ENCODE assay signal across 9 cellular contexts in the genomic region with DNA sequence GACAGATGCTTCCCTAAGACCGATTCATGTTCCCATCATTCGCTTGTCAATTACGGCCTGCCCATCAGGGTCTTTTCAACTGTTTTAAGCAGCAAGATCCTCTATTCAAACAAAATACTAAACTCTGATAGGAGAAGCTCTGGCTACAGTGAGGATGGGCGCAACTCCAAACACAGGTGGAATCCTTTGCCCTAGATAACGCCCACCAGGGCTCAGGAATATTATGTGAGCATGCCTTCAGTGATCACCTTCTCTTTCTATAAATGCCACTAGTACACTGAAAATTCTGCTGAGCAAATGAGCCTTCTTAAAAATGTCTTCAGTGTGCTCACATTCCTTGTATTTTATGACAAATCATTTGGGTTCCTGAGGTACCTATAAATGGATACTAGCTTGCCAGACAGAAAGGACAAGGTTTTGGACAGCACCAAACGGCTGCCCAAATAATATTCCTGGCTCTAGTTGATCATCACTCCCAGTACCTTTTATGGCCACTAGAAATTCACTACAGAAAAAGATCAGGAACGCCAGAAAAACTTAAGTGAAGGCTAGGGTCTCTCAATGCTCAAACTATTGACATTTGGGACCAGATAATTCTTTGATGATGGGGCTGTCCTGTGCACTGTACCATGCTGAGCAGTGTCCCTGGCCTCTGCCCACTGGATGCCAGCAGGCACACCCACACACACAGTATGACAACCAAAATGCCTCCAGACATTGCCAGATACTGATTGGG. TPM values are rescaled to one million over a fixed set of nuclear protein-coding genes. Genes with fewer than 3 reads are reported as not detected.
DNase-seq lines count a peak whose midpoint lies in the region; ATAC-seq and TF ChIP-seq lines count a peak whose summit lies in the region.
"Had no signal": no experiment of that assay in that cellular context is flagged by ENCODE, and none has a peak within 500 bp of the region (broad histone marks: within the 10 kb centered on the region; RNA-seq: fewer than 3 reads in every experiment).

No MANE protein-coding gene starts in this region.

- no peak overlapping the region for H4K5ac ChIP-seq in IMR-90 (ENCODE audit: low read depth, low read length)

- H3K18ac ChIP-seq in IMR-90 (ENCODE audit: low read depth, low read length), result no peak overlapping the region

- H3K36me3 Mint-ChIP-seq in natural killer cell, result no peaks in the 10 kb centered on the region

- H2AK5ac ChIP-seq in IMR-90 (ENCODE audit: low read depth, low read length), result 0 out of 2 replicates have a peak overlapping the region, but pooled peaks have one; percentile 65

- H3K27ac Mint-ChIP-seq in natural killer cell, result peak overlapping the region; percentile 90 to 92

- H4K8ac ChIP-seq in IMR-90 (ENCODE audit: low read depth in 2 of 2, low read length in 2 of 2), result peak overlapping the region; percentile 10 to 43; a peak in 2 of 4 replicates

- H3K27ac ChIP-seq in IMR-90 (ENCODE audit: insufficient read depth, low read length) (peak overlapping the region; percentile 21; the same call in 1 of the 2 replicates), mammary epithelial cell (ENCODE audit: insufficient read depth, low read depth, low read length) (peak overlapping the region; percentile 76)

- H3K79me2 ChIP-seq in mammary epithelial cell (ENCODE audit: insufficient read depth, low read length), result peaks cover 95% of the 10 kb centered on the region

- peaks cover 57 to 68% of the 10 kb centered on the region in 2 donors for H3K4me1 Mint-ChIP-seq in natural killer cell

- H3K4me3 ChIP-seq in BJ (ENCODE audit: low read depth, low read length) (no peak overlapping the region), IMR-90 (ENCODE audit: insufficient read depth, low read depth, low read length) (no peak overlapping the region), mammary epithelial cell (replicated peaks in 1 of 3; ENCODE audit: insufficient read depth in 1 of 3, low read depth in 2 of 3, low read length in 3 of 3) (no peak overlapping the region)

- no TSS peak for BruUV-seq in IMR-90 (replicated peaks; lab: Mats Ljungman, UMichigan)
- no TSS peak for BruUV-seq in mammary epithelial cell (replicated peaks; lab: Mats Ljungman, UMichigan)

- 89% methylated on average over 3 of the region's 7 CpGs; no CpG with 5 or more reads in 1 of the 2 experiments for WGBS in IMR-90 (ENCODE audit: extremely low coverage in 2 of 2, insufficient read length in 1 of 2), 2 experiments
- WGBS in mammary epithelial cell (ENCODE audit: low coverage, missing lambda C conversion rate), result 78% methylated on average over 7 of the region's 7 CpGs

- peak overlapping the region; percentile 87 for H3K4ac ChIP-seq in IMR-90 (ENCODE audit: low read depth, low read length)

- in situ Hi-C loops in IMR-90 (cut with MboI; ENCODE audit: low sequenced_read_pairs), result loop anchor here (10.0 kb wide), 1 partner anchor 174 kb away; no protein-coding TSS in a partner anchor
- in situ Hi-C loops in mammary epithelial cell (cut with MboI; ENCODE audit: low sequenced_read_pairs in 2 of 2), result loop anchor here in 1 of 2 donors (25.0 kb wide), 1 partner anchor 607 kb away; no protein-coding TSS in a partner anchor

- TF ChIP-seq CTCF in BJ (IDR thresholded peaks at IDR 0.05; ENCODE audit: insufficient read depth, low read depth, low read length) (0 out of 2 replicates have a peak, but pooled peaks have one; percentile 15), IMR-90 (conservative IDR thresholded peaks at IDR 0.05; ENCODE audit: low read depth, low read length) (0 out of 2 replicates have a peak, but pooled peaks have one; percentile 16), mammary epithelial cell (conservative IDR thresholded peaks at IDR 0.05 in 1 of 2, IDR thresholded peaks at IDR 0.05 in 1 of 2; ENCODE audit: extremely low read depth in 1 of 2, insufficient read depth in 1 of 2, low read depth in 1 of 2, low read length in 2 of 2) (no peak), natural killer cell (IDR thresholded peaks at IDR 0.05) (no peak), GM10266 (IDR thresholded peaks at IDR 0.05; ENCODE audit: control insufficient read depth, insufficient read depth, low read depth, missing control alignments) (no peak)

- peak overlapping the region; percentile 58; the same call in 1 of the 2 replicates for H3K14ac ChIP-seq in IMR-90 (replicated peaks; ENCODE audit: low read depth, low read length)

- no peak overlapping the region for H2BK5ac ChIP-seq in IMR-90 (ENCODE audit: low read depth, low read length, poor library complexity, severe bottlenecking)

- POLR2A ChIA-PET in BJ (lab: Charles Lee) (interaction anchor here (0.6 to 0.7 kb wide), 2 partner anchors 12 to 155 kb away, joined by 3 read pairs; no protein-coding TSS in a partner anchor), IMR-90 (lab: Charles Lee; ENCODE audit: unreplicated experiment) (no interaction called here)

- peak overlapping the region; percentile 40; the same call in 1 of the 3 replicates for H2BK15ac ChIP-seq in IMR-90 (ENCODE audit: low read depth, low read length)

- CTCF ChIA-PET in BJ (lab: Yijun Ruan, JAX), result interaction anchor here (0.6 to 4.8 kb wide), 12 partner anchors 13 to 511 kb away, joined by 3 to 24 read pairs (median 3); no protein-coding TSS in a partner anchor
- CTCF ChIA-PET in IMR-90 (lab: Yijun Ruan, JAX), result interaction anchor here (0.6 to 2.1 kb wide), 5 partner anchors 294 to 576 kb away, joined by 3 to 14 read pairs (median 3); no protein-coding TSS in a partner anchor
- CTCF ChIA-PET in mammary epithelial cell (lab: Charles Lee; ENCODE audit: low non-redundant PET), result interaction anchor here (0.6 kb wide), 1 partner anchor 545 kb away, joined by 3 read pairs; no protein-coding TSS in a partner anchor

- H3K79me1 ChIP-seq in IMR-90 (ENCODE audit: low read depth in 1 of 2, low read length in 2 of 2), result peaks cover 4 to 35% of the 10 kb centered on the region in 2 experiments; a peak in 3 of 4 replicates

- dilution Hi-C loops in IMR-90 (cut with HindIII; ENCODE audit: low sequenced_read_pairs, unreplicated experiment) (no loop called here), mammary epithelial cell (cut with HindIII; ENCODE audit: low sequenced_read_pairs) (loop anchor here (10.0 to 25.0 kb wide), 2 partner anchors 182 to 324 kb away; no protein-coding TSS in a partner anchor)

- H3K27me3 Mint-ChIP-seq in natural killer cell (ENCODE audit: low read depth in 2 of 2), result no peaks in the 10 kb centered on the region

- H3K56ac ChIP-seq in IMR-90 (ENCODE audit: extremely low read depth, insufficient read depth, low read length), result peak overlapping the region; percentile 30; the same call in 1 of the 2 replicates

- 0 out of 2 replicates have a peak overlapping the region, but pooled peaks have one; percentile 8 for H2BK20ac ChIP-seq in IMR-90 (ENCODE audit: low read depth, low read length)

- H3K4me2 ChIP-seq in IMR-90 (ENCODE audit: low read depth, low read length) (no peak overlapping the region), mammary epithelial cell (ENCODE audit: insufficient read depth, low read depth, low read length) (no peak overlapping the region)

- no peaks in the 10 kb centered on the region for H3K9me3 Mint-ChIP-seq in natural killer cell

- H3K27me3 ChIP-seq in BJ (ENCODE audit: control insufficient read depth, insufficient read depth, low read length) (no peaks in the 10 kb centered on the region), IMR-90 (ENCODE audit: control insufficient read depth, insufficient read depth, low read length) (no peaks in the 10 kb centered on the region), mammary epithelial cell (ENCODE audit: insufficient read depth, low read length) (no peaks in the 10 kb centered on the region)

- H3K4me3 Mint-ChIP-seq in natural killer cell, result peak overlapping the region; percentile 71

- H3K4me1 ChIP-seq in IMR-90 (ENCODE audit: control insufficient read depth, insufficient read depth, low read length) (peaks cover 20% of the 10 kb centered on the region), mammary epithelial cell (ENCODE audit: insufficient read depth, low read length) (peaks cover 41% of the 10 kb centered on the region)

- intact Hi-C loops in IMR-90 (cut with micrococcal nuclease), result no loop called here
- intact Hi-C loops in mammary epithelial cell (cut with micrococcal nuclease), result no loop called here
- intact Hi-C loops in natural killer cell (cut with micrococcal nuclease), result loop anchor here (5.0 kb wide), 1 partner anchor 262 kb away; no protein-coding TSS in a partner anchor

- H3K9me3 ChIP-seq in IMR-90 (ENCODE audit: control insufficient read depth, insufficient read depth, low read length), result no peaks in the 10 kb centered on the region
- no peaks in the 10 kb centered on the region for H3K9me3 ChIP-seq in mammary epithelial cell (replicated peaks; ENCODE audit: insufficient read depth, low read length)

- H4K91ac ChIP-seq in IMR-90 (ENCODE audit: insufficient read depth, low read depth, low read length), result 0 out of 2 replicates have a peak overlapping the region, but pooled peaks have one; percentile 33

- peak overlapping the region; percentile 49 for H3K9ac ChIP-seq in IMR-90 (ENCODE audit: low read depth, low read length)
- H3K9ac ChIP-seq in mammary epithelial cell (ENCODE audit: insufficient read depth, low read length), result no peak overlapping the region

- peaks cover 15% of the 10 kb centered on the region for H3K9me1 ChIP-seq in IMR-90 (ENCODE audit: insufficient read depth, low read length)

- H3K36me3 ChIP-seq in BJ (ENCODE audit: control insufficient read depth, insufficient read depth, low read length), result peaks cover 24% of the 10 kb centered on the region
- peaks cover 45% of the 10 kb centered on the region for H3K36me3 ChIP-seq in IMR-90 (ENCODE audit: control insufficient read depth, insufficient read depth, low read length)
- H3K36me3 ChIP-seq in mammary epithelial cell (ENCODE audit: insufficient read depth, low read length), result peaks cover 46% of the 10 kb centered on the region

- TF ChIP-seq RAD21 in IMR-90 (IDR thresholded peaks at IDR 0.05; ENCODE audit: low read length), result no peak

- H2AK9ac ChIP-seq in IMR-90 (replicated peaks; ENCODE audit: low read depth, low read length, poor library complexity), result peak overlapping the region; percentile 0

- H2BK120ac ChIP-seq in IMR-90 (ENCODE audit: low read depth, low read length), result peak overlapping the region; percentile 71; the same call in 1 of the 2 replicates

- no peak for DNase-seq in BJ (ENCODE audit: low read depth)
- no peak for DNase-seq in IMR-90
- no peak for DNase-seq in mammary epithelial cell
- DNase-seq in natural killer cell, result no peak
- no peak for DNase-seq in NCI-H2171 (lab: John Stamatoyannopoulos, UW)
- no peak for DNase-seq in GM10266 (ENCODE audit: extremely low spot score)
- DNase-seq: NCI-H2081 treated with DMSO at 0.1 percent for 48 hours had no signal

- no peak for ATAC-seq in IMR-90 (ENCODE audit: low read depth)
- no peak for ATAC-seq in natural killer cell
- no peak for ATAC-seq in HG02798 (IDR thresholded peaks at IDR 0.05; ENCODE audit: poor library complexity, unreplicated experiment)
- ATAC-seq in GM21576 (IDR thresholded peaks at IDR 0.05; ENCODE audit: unreplicated experiment), result no peak

- TF ChIP-seq POLR2A in IMR-90 (IDR thresholded peaks at IDR 0.05; ENCODE audit: low read depth, low read length), result no peak

- no peak overlapping the region for H2AFZ ChIP-seq in IMR-90 (replicated peaks; ENCODE audit: low read length, poor library complexity)
- no peak overlapping the region for H2AFZ ChIP-seq in mammary epithelial cell (ENCODE audit: low read depth, low read length)

- H3K23ac ChIP-seq in IMR-90 (ENCODE audit: low read depth, low read length), result peak overlapping the region; percentile 93

- H4K20me1 ChIP-seq in IMR-90 (ENCODE audit: insufficient read depth, low read length) (peaks cover 57% of the 10 kb centered on the region), mammary epithelial cell (ENCODE audit: insufficient read depth, low read length) (no peaks in the 10 kb centered on the region)

RNA-seq across cellular contexts. Expression of gene ZNF217, which starts 13.1 kb away (rescaled TPM):
- 9.4 and 13.6 TPM in 2 replicates for polyA plus RNA-seq in BJ (2011; rRNA removed)
- polyA minus RNA-seq in BJ (2011; rRNA and poly(A)+ RNA removed), result 24.9 and 34.5 TPM in 2 replicates
- total RNA-seq in IMR-90 (2012; rRNA removed), result 25.8 and 27.8 TPM in 2 replicates
- polyA plus RNA-seq in IMR-90 (2012; rRNA removed), result 6.9 and 9.1 TPM in 2 replicates
- polyA plus RNA-seq in IMR-90 (2012; cell fraction: cytosol; rRNA removed), result 2.4 and 4.1 TPM in 2 replicates
- polyA plus RNA-seq in IMR-90 (2012; cell fraction: nucleus; rRNA removed; ENCODE audit: low replicate concordance), result 3.4 and 8.6 TPM in 2 replicates
- total RNA-seq in mammary epithelial cell, result 10 to 100 TPM; 30.8 to 39.8 TPM
- polyA plus RNA-seq in mammary epithelial cell, result 8.7 TPM
- 63.7 TPM for polyA minus RNA-seq in mammary epithelial cell
- 10 to 100 TPM; 56.1 to 69.1 (median 59.0) TPM for total RNA-seq in natural killer cell

Comparison
In these comparisons a context has a peak if more than half of its experiments do, and no peak if none do; other contexts are left out.
1. CTCF ChIP-seq: peak in BJ (single experiment) and IMR-90 (single experiment); none in mammary epithelial cell (0 of 2), natural killer cell (single experiment) and GM10266 (single experiment).